ENCODE assay signal across 8 cellular contexts in the genomic region with DNA sequence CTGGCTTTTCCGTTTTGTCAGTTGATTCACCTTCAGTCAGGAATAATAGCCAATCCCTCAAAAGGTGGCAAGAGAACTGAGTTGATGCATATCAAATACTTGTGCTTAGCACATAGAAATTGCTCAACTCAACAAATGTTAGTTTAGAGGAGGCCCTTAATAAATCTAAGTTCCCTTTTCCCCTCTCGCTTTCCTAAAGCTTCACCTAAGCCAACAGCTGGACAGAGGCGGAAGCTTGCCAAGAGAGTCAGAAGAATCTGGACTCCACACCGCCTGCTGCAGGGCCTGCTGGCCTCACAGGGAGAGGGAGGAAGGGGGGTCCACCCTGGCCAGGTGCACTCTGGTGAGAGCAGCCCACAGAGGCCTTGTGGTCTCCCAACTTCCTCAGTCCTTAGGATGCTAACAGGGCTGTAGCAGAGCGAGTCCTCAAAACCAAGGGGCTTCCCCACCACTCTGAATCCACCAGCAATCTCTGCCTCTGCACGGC.
DNase-seq lines count a peak whose midpoint lies in the region; ATAC-seq and TF ChIP-seq lines count a peak whose summit lies in the region.

No MANE protein-coding gene starts in this region.

- CTCF ChIA-PET in T-cell (lab: Charles Lee): no interaction called here

- in situ Hi-C loops in G401 (cut with HindIII; ENCODE audit: low sequenced_read_pairs): no loop called here

- H3K36me3 ChIP-seq in tibial artery: no peaks in the 10 kb centered on the region

- H3K27ac ChIP-seq in tibial artery: peak overlapping the region; percentile 74 to 75

- H3K36me3 Mint-ChIP-seq in T-cell: peaks cover 4% of the 10 kb centered on the region

- H3K27ac Mint-ChIP-seq in T-cell: peak overlapping the region in 1 of 2 donors; percentile 5

- H3K4me3 ChIP-seq in tibial artery: no peak overlapping the region

- no peak for TF ChIP-seq CTCF in tibial artery (IDR thresholded peaks at IDR 0.05)

- no peaks in the 10 kb centered on the region for H3K9me3 ChIP-seq in tibial artery

- ATAC-seq in GM18907 (IDR thresholded peaks at IDR 0.05; ENCODE audit: unreplicated experiment): peak; percentile 59
- ATAC-seq in HG03039 (IDR thresholded peaks at IDR 0.05; ENCODE audit: unreplicated experiment): peak; percentile 61
- ATAC-seq in T-cell (replicated peaks in 1 of 4): peak; percentile 57 to 68 (median 60)

- peaks cover 6 to 64% (median 49%) of the 10 kb centered on the region in 4 donors for H3K4me1 ChIP-seq in tibial artery

- peaks cover 32 to 75% (median 70%) of the 10 kb centered on the region in 3 donors for H3K4me1 Mint-ChIP-seq in T-cell

- peak overlapping the region in 1 of 3 donors; percentile 17 for H3K4me3 Mint-ChIP-seq in T-cell

- H3K27me3 Mint-ChIP-seq in T-cell: no peaks in the 10 kb centered on the region

- DNase-seq in T-cell (peak in 22 of 34 experiments; percentile 7 to 47 (median 18)), glomerular visceral epithelial cell (ENCODE audit: extremely low spot score) (peak; percentile 36), tibial artery (peak in 1 of 2 donors; percentile 40), iPS-NIHi11 (ENCODE audit: low spot score) (no peak), G401 (ENCODE audit: low spot score) (no peak), COR-L47 (lab: John Stamatoyannopoulos, UW) (no peak)

- no peaks in the 10 kb centered on the region for H3K9me3 Mint-ChIP-seq in T-cell

- POLR2A ChIA-PET in T-cell (lab: Charles Lee): no interaction called here

- intact Hi-C loops in tibial artery (cut with DNase I; ENCODE audit: low total_unique reads): loop anchor here (5.0 kb wide), 1 partner anchor 213 kb away; a partner anchor contains a TSS

- no peaks in the 10 kb centered on the region for H3K27me3 ChIP-seq in tibial artery

Comparison
In these comparisons a context has a peak if more than half of its experiments do, and no peak if none do; other contexts are left out.
1. DNase-seq: peak in T-cell (22 of 34) and glomerular visceral epithelial cell (single experiment); none in iPS-NIHi11 (single experiment), G401 (single experiment) and COR-L47 (single experiment).
2. Peak in every context shown above with its lines, with median percentiles within 50 percentile points of each other: ATAC-seq.